In the genomic region with DNA sequence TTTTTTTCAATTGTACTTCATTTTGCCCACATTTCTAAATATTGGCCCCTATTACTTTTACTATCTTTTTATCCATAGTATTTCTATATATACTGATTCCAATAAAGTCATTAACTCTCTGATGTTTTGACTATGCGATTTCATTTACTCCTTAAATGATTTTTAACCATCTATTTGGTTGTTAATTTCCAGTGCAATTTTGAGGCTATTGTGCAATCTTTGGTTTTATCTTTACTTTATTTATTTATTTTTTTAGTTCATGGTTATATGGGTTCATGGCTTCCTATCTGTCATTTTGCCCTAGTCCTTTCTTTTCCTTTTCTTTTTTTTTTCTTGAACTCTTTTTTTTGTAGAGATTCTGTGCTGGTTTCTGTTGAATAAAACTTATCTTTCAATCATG, we compare ENCODE assay signal across 23 cellular contexts.
A peak's percentile ranks its signal among the peaks of the same experiment; 100 is the strongest.
DNase-seq lines count a peak whose midpoint lies in the region; ATAC-seq, FAIRE-seq and TF ChIP-seq lines count a peak whose summit lies in the region.
"Had no signal": no experiment of that assay in that cellular context is flagged by ENCODE, and none has a peak within 500 bp of the region (broad histone marks: within the 10 kb centered on the region; RNA-seq: fewer than 3 reads in every experiment).

No MANE protein-coding gene starts in this region.

- H3K9me3 Mint-ChIP-seq in GM23338 (no peaks in the 10 kb centered on the region), WTC11 (no peaks in the 10 kb centered on the region)

- FAIRE-seq in A204.1 (lab: Jason Lieb, UNC) (peak; percentile 3), H1 (lab: Jason Lieb, UNC) (no peak), GM12891 (lab: Jason Lieb, UNC) (no peak)
- FAIRE-seq: A549, D721Med, GM12892, GM18507 had no signal

- no peaks in the 10 kb centered on the region for H3K79me2 ChIP-seq in GM23338 (replicated peaks; ENCODE audit: insufficient read depth)
- H3K79me2 ChIP-seq in OCI-LY1 (ENCODE audit: insufficient read depth, low read length) = no peaks in the 10 kb centered on the region
- H3K79me2 ChIP-seq in H1 (ENCODE audit: control insufficient read depth in 1 of 2, insufficient read depth in 2 of 2, low read length in 2 of 2) = no peaks in the 10 kb centered on the region

- no peak overlapping the region for H2BK15ac ChIP-seq in H1 (ENCODE audit: low read length)

- WGBS in H1 (ENCODE audit: extremely low coverage in 1 of 2, insufficient coverage in 1 of 2, insufficient read length in 1 of 2, insufficient replicate concordance in 2 of 2, low coverage in 1 of 2, low lambda C conversion rate in 2 of 2, missing lambda C conversion rate in 1 of 2), 2 experiments = 85% methylated on average over 1 of the region's 1 CpG; no CpG with 5 or more reads in 1 of the 2 experiments

- POLR2A ChIA-PET in H1 (lab: Charles Lee; ENCODE audit: partially characterized antibody) (no interaction called here), WTC11 (lab: Charles Lee) (no interaction called here)

- H3F3A ChIP-seq in GM23338 (replicated peaks; ENCODE audit: low read depth) = no peaks in the 10 kb centered on the region
- H3F3A ChIP-seq in OCI-LY1 (ENCODE audit: insufficient read depth, low read length) = no peaks in the 10 kb centered on the region

- H3K36me3 ChIP-seq in GM23338 (ENCODE audit: insufficient read depth) (no peaks in the 10 kb centered on the region), OCI-LY1 (ENCODE audit: insufficient read depth, low read length) (no peaks in the 10 kb centered on the region), H1 (ENCODE audit: control insufficient read depth in 2 of 4, insufficient read depth in 4 of 4, low read length in 3 of 4) (no peaks in the 10 kb centered on the region)
- H3K36me3 ChIP-seq: BLaER1 treated with 17β-estradiol and CSF1 and Interleukin-3, amounts not matched to agents 10 nM and 100 nM had no signal

- H3K27me3 Mint-ChIP-seq in GM23338 (ENCODE audit: insufficient read depth, low read depth, poor library complexity) (peaks cover 2% of the 10 kb centered on the region), WTC11 (ENCODE audit: low read depth) (no peaks in the 10 kb centered on the region)
- H3K27me3 Mint-ChIP-seq: B cell; CD4-positive, alpha-beta T cell had no signal

- H3K4me1 Mint-ChIP-seq in GM23338 (peaks cover 11% of the 10 kb centered on the region; the same call in 2 of the 3 replicates), WTC11 (peaks cover 14% of the 10 kb centered on the region)
- H3K4me1 Mint-ChIP-seq: B cell had no signal

- H2AK5ac ChIP-seq in H1 (ENCODE audit: low read depth, low read length) = no peak overlapping the region

- H3K9me2 ChIP-seq in GM23338 (ENCODE audit: insufficient read depth) (no peaks in the 10 kb centered on the region), OCI-LY1 (ENCODE audit: low read depth, low read length) (no peaks in the 10 kb centered on the region)

- no peak for TF ChIP-seq RAD21 in H1 (IDR thresholded peaks at IDR 0.05 in 1 of 2, conservative IDR thresholded peaks at IDR 0.05 in 1 of 2; ENCODE audit: low read depth in 2 of 2, low read length in 2 of 2)

- H3K27ac Mint-ChIP-seq in GM23338 = peak overlapping the region; percentile 41
- no peak overlapping the region for H3K27ac Mint-ChIP-seq in WTC11
- H3K27ac Mint-ChIP-seq: B cell; CD4-positive, alpha-beta T cell; CD8-positive, alpha-beta T cell had no signal

- no peak overlapping the region for H2BK12ac ChIP-seq in H1 (ENCODE audit: low read depth, low read length)

- no peak overlapping the region for H4K91ac ChIP-seq in H1 (replicated peaks; ENCODE audit: insufficient read length, low read length)

- no peaks in the 10 kb centered on the region for H3K79me1 ChIP-seq in H1 (ENCODE audit: low read depth, low read length)

- H3K23ac ChIP-seq in H1 (ENCODE audit: insufficient read length) = no peak overlapping the region

- H3K36me3 Mint-ChIP-seq in GM23338 (ENCODE audit: low read depth) (no peaks in the 10 kb centered on the region), WTC11 (no peaks in the 10 kb centered on the region)
- H3K36me3 Mint-ChIP-seq: CD8-positive, alpha-beta T cell had no signal

- TF ChIP-seq POLR2A in H1 (IDR thresholded peaks at IDR 0.05; ENCODE audit: control extremely low read depth in 1 of 2, low read depth in 2 of 2, low read length in 2 of 2) (no peak), GM12891 (IDR thresholded peaks at IDR 0.05; ENCODE audit: low read depth, low read length) (no peak)

- no peak overlapping the region for H3K56ac ChIP-seq in H1 (replicated peaks; ENCODE audit: insufficient read length, low read depth, low read length)

- H3K27ac ChIP-seq in GM23338 (ENCODE audit: low read depth) = no peak overlapping the region
- H3K27ac ChIP-seq in OCI-LY1 (ENCODE audit: low read depth, low read length, poor library complexity, severe bottlenecking) = no peak overlapping the region
- no peak overlapping the region for H3K27ac ChIP-seq in H1 (ENCODE audit: low read depth, low read length)
- H3K27ac ChIP-seq: A549; BLaER1 treated with 17β-estradiol and CSF1 and Interleukin-3, amounts not matched to agents 10 nM and 100 nM; C4-2B had no signal

- no peak overlapping the region for H4K5ac ChIP-seq in H1 (ENCODE audit: insufficient read length, low read depth, low read length)

- CTCF ChIA-PET in H1 (lab: Charles Lee; ENCODE audit: partially characterized antibody) (no interaction called here), WTC11 (lab: Charles Lee) (no interaction called here)

- H3K9ac ChIP-seq in OCI-LY1 (ENCODE audit: low read length) (no peak overlapping the region), H1 (replicated peaks in 1 of 4; ENCODE audit: extremely low read depth in 1 of 4, low read depth in 3 of 4, low read length in 3 of 4) (no peak overlapping the region)
- H3K9ac ChIP-seq: BLaER1 treated with 17β-estradiol and CSF1 and Interleukin-3, amounts not matched to agents 10 nM and 100 nM had no signal

- ATAC-seq in GM23338 (no peak), WTC11 (no peak)
- ATAC-seq: A549; CD8-positive, alpha-beta T cell had no signal

- H3K4me1 ChIP-seq in GM23338 (ENCODE audit: insufficient read depth) (peaks cover 9% of the 10 kb centered on the region), OCI-LY1 (ENCODE audit: insufficient read depth, low read length, severe bottlenecking) (no peaks in the 10 kb centered on the region), H1 (replicated peaks in 1 of 4; ENCODE audit: control insufficient read depth in 3 of 4, insufficient read depth in 4 of 4, low read length in 3 of 4) (no peaks in the 10 kb centered on the region)
- H3K4me1 ChIP-seq: A549; BLaER1 treated with 17β-estradiol and CSF1 and Interleukin-3, amounts not matched to agents 10 nM and 100 nM; Caco-2 had no signal

- no peaks in the 10 kb centered on the region for H4K20me1 ChIP-seq in GM23338 (replicated peaks; ENCODE audit: insufficient read depth)
- H4K20me1 ChIP-seq in OCI-LY1 (ENCODE audit: insufficient read depth, low read length) = no peaks in the 10 kb centered on the region
- H4K20me1 ChIP-seq in H1 (replicated peaks in 1 of 2; ENCODE audit: control insufficient read depth in 1 of 2, insufficient read depth in 2 of 2, low read length in 2 of 2) = no peaks in the 10 kb centered on the region
- H4K20me1 ChIP-seq: BLaER1 treated with 17β-estradiol and CSF1 and Interleukin-3, amounts not matched to agents 10 nM and 100 nM had no signal

- no peak overlapping the region for H3K4me3 Mint-ChIP-seq in GM23338
- H3K4me3 Mint-ChIP-seq in WTC11 = no peak overlapping the region
- H3K4me3 Mint-ChIP-seq: B cell; CD4-positive, alpha-beta T cell; CD8-positive, alpha-beta T cell had no signal

- H3K9me3 ChIP-seq in OCI-LY1 (ENCODE audit: low read length) (no peaks in the 10 kb centered on the region), H1 (ENCODE audit: insufficient read depth in 2 of 2, low read depth in 1 of 2, low read length in 1 of 2) (no peaks in the 10 kb centered on the region)
- H3K9me3 ChIP-seq: A549; BLaER1 treated with 17β-estradiol and CSF1 and Interleukin-3, amounts not matched to agents 10 nM and 100 nM; Caco-2 had no signal

- no peak overlapping the region for H3K4me2 ChIP-seq in GM23338
- no peak overlapping the region for H3K4me2 ChIP-seq in OCI-LY1 (ENCODE audit: low read length)
- H3K4me2 ChIP-seq in H1 (ENCODE audit: insufficient read depth in 1 of 2, low read depth in 2 of 2, low read length in 2 of 2) = no peak overlapping the region
- H3K4me2 ChIP-seq: A549; BLaER1 treated with 17β-estradiol and CSF1 and Interleukin-3, amounts not matched to agents 10 nM and 100 nM had no signal

- H3K27me3 ChIP-seq in GM23338 (ENCODE audit: insufficient read depth) (no peaks in the 10 kb centered on the region), OCI-LY1 (ENCODE audit: insufficient read depth, low read length) (no peaks in the 10 kb centered on the region), H1 (replicated peaks in 1 of 4; ENCODE audit: control insufficient read depth in 3 of 4, extremely low read depth in 1 of 4, insufficient read depth in 3 of 4, low read length in 3 of 4) (no peaks in the 10 kb centered on the region)
- H3K27me3 ChIP-seq: BLaER1 treated with 17β-estradiol and CSF1 and Interleukin-3, amounts not matched to agents 10 nM and 100 nM had no signal

- H2BK5ac ChIP-seq in H1 (ENCODE audit: low read depth, low read length) = no peak overlapping the region

- no peak overlapping the region for H2BK120ac ChIP-seq in H1 (replicated peaks; ENCODE audit: low read depth, low read length)

- TF ChIP-seq CTCF in GM23338 (conservative IDR thresholded peaks at IDR 0.05; ENCODE audit: low read depth in 2 of 2) = no peak
- no peak for TF ChIP-seq CTCF in OCI-LY1 (IDR thresholded peaks at IDR 0.05; ENCODE audit: low read length)
- TF ChIP-seq CTCF in H1 (IDR thresholded peaks at IDR 0.05; ENCODE audit: control extremely low read depth in 1 of 3, insufficient read depth in 1 of 3, low read depth in 1 of 3, low read length in 3 of 3) = no peak
- TF ChIP-seq CTCF in WTC11 (IDR thresholded peaks at IDR 0.05) = no peak

- TF ChIP-seq EP300 in H1 (IDR thresholded peaks at IDR 0.05; ENCODE audit: borderline replicate concordance in 1 of 2, low read depth in 2 of 2, low read length in 2 of 2) = no peak

- H4K8ac ChIP-seq in H1 (ENCODE audit: extremely low read depth, insufficient read depth, low read length) = no peak overlapping the region

- H3K4me3 ChIP-seq in GM23338 = no peak overlapping the region
- H3K4me3 ChIP-seq in OCI-LY1 (ENCODE audit: low read depth, low read length, poor library complexity, severe bottlenecking) = no peak overlapping the region
- no peak overlapping the region for H3K4me3 ChIP-seq in H1 (ENCODE audit: extremely low read depth in 1 of 4, insufficient read depth in 2 of 4, low read depth in 3 of 4, low read length in 4 of 4)
- H3K4me3 ChIP-seq: A549; BLaER1 treated with 17β-estradiol and CSF1 and Interleukin-3, amounts not matched to agents 10 nM and 100 nM had no signal

- H3K18ac ChIP-seq in H1 (ENCODE audit: extremely low read depth, low read length) = no peak overlapping the region

- no peak overlapping the region for H2BK20ac ChIP-seq in H1 (ENCODE audit: low read length)

- DNase-seq in GM23338 (ENCODE audit: low spot score) (no peak), H1 (ENCODE audit: low read depth in 1 of 2, low spot score in 2 of 2) (no peak), HPDE6-E6E7 (ENCODE audit: extremely low spot score) (no peak), WTC11 (ENCODE audit: low spot score) (no peak), NCI-H345 (lab: John Stamatoyannopoulos, UW) (no peak), GM12891 (ENCODE audit: insufficient read length, low spot score) (no peak)
- DNase-seq: 8988T; AML-193; Caco-2; Calu3; CD4-positive, alpha-beta T cell; CD8-positive, alpha-beta T cell; DMS79 treated with DMSO at 0.1 percent for 48 hours; GF-D8 had no signal

- no peak overlapping the region for H3K14ac ChIP-seq in H1 (ENCODE audit: insufficient read length)

- no peak overlapping the region for H3K4ac ChIP-seq in H1 (replicated peaks; ENCODE audit: insufficient read length, low read depth, low read length)

- no peaks in the 10 kb centered on the region for H3K23me2 ChIP-seq in H1 (ENCODE audit: low read depth, low read length)

- H2AFZ ChIP-seq in GM23338 (no peak overlapping the region), OCI-LY1 (ENCODE audit: low read length) (peak overlapping the region; percentile 79; the same call in 1 of the 2 replicates), H1 (ENCODE audit: low read length) (no peak overlapping the region)
